In the genomic region with DNA sequence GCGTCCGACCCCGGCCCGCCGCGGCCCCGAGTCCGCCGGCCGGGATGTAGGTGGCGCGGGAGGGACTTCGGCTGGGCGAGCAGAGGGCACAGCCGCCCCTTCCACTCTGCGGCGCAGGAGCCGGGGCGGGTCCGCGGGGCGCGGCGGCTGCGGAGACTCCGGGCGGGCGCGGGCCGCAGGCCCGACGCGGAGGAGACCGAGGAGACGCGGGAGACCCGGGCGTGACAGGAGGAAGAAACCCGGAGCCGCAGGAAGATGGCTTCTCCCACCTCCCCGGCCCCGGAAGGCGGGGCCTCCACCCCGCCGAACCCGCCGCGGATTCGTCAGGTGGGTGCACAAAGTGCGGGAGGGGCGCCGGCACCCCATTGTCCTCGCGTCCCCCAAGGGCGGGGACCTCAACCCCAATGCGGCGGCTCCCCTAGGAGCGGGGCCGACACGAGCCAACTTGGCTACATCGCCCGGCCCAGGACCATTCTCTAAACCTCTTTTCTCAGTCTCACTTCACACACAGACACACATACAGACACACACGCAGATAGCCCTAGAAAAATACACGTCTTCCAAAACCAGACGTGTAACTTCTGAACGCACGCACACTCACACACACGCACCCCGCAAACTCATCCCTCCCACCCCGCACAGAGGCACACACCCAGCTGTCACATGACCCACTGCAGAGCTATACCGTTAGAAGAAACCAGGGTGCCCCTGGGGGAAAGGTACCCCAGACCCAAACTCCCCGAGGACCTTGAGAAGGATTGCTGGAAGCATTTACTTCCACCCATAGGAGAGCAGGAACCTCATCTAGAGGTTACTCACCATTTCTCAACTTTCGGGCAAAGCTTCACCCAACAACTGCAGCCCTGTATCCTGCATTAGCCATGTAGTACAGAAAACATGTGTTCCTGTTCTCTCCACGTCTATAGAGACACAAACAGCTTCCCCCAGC, we compare ENCODE assay signal across 8 cellular contexts.
A peak's percentile ranks its signal among the peaks of the same experiment; 100 is the strongest.
DNase-seq lines count a peak whose midpoint lies in the region; ATAC-seq and TF ChIP-seq lines count a peak whose summit lies in the region.
"Not testable (repeated sequence)": the region's sequence is repeated elsewhere in the genome, so short reads cannot be mapped to it uniquely, and the experiment has no call there.

No MANE protein-coding gene starts in this region.

- H3K4me3 Mint-ChIP-seq in activated naive CD8-positive, alpha-beta T cell treated with anti-CD3 and anti-CD28 coated beads, Interleukin-2, amount 10 ng/mL, durations not matched to agents 7 days and 5 days: peak overlapping the region; percentile 90
- H3K4me3 Mint-ChIP-seq in mesothelial cell of epicardium: peak overlapping the region; percentile 84

- peak; percentile 2 for DNase-seq in COR-L47 (lab: John Stamatoyannopoulos, UW)
- DNase-seq in SIG-M5 treated with dmso at 0.1 percent for 504 hours (lab: John Stamatoyannopoulos, UW; ENCODE audit: unreplicated experiment): peak; percentile 15
- DNase-seq in activated naive CD8-positive, alpha-beta T cell treated with anti-CD3 and anti-CD28 coated beads, Interleukin-2, amount 10 ng/mL, durations not matched to agents 7 days and 5 days: peak; percentile 47
- peak; percentile 12 for DNase-seq in fibroblast of the aortic adventitia (ENCODE audit: low read depth)
- not testable (repeated sequence) for DNase-seq in mesothelial cell of epicardium (ENCODE audit: low spot score in 2 of 2, unreplicated experiment in 2 of 2)
- peak; percentile 26 for DNase-seq in stimulated activated CD8-positive, alpha-beta memory T cell treated with anti-CD3 and anti-CD28 coated beads, Interleukin-4, amount 100 ng/mL, for 48 hours

- H3K4me1 Mint-ChIP-seq in activated naive CD8-positive, alpha-beta T cell treated with anti-CD3 and anti-CD28 coated beads, Interleukin-2, amount 10 ng/mL, durations not matched to agents 7 days and 5 days: peaks cover 20% of the 10 kb centered on the region
- peaks cover 18% of the 10 kb centered on the region for H3K4me1 Mint-ChIP-seq in mesothelial cell of epicardium

- peak; percentile 52 for ATAC-seq in GM21390 (IDR thresholded peaks at IDR 0.05; ENCODE audit: unreplicated experiment)
- peak; percentile 73 for ATAC-seq in activated naive CD8-positive, alpha-beta T cell treated with anti-CD3 and anti-CD28 coated beads, Interleukin-2, amount 10 ng/mL, durations not matched to agents 7 days and 5 days (ENCODE audit: low read depth)

- peaks cover 26% of the 10 kb centered on the region for H3K4me1 ChIP-seq in HUES6 (ENCODE audit: control insufficient read depth, insufficient read depth, low read length)

- not testable (repeated sequence) for TF ChIP-seq CTCF in fibroblast of the aortic adventitia (IDR thresholded peaks at IDR 0.05; ENCODE audit: insufficient read depth, low read length); mesothelial cell of epicardium (IDR thresholded peaks at IDR 0.05; ENCODE audit: unreplicated experiment)

- not testable (repeated sequence) for H3K9me3 Mint-ChIP-seq in activated naive CD8-positive, alpha-beta T cell treated with anti-CD3 and anti-CD28 coated beads, Interleukin-2, amount 10 ng/mL, durations not matched to agents 7 days and 5 days; mesothelial cell of epicardium

- H3K36me3 ChIP-seq in HUES6 (ENCODE audit: control insufficient read depth, insufficient read depth, low read length): not testable (repeated sequence)

- H3K9ac ChIP-seq in HUES6 (ENCODE audit: low read length): peak overlapping the region; percentile 96

- peak overlapping the region; percentile 89; the same call in 1 of the 2 replicates for H3K27ac ChIP-seq in HUES6 (ENCODE audit: low read depth, low read length)

- peak overlapping the region; percentile 52 for H3K27ac Mint-ChIP-seq in activated naive CD8-positive, alpha-beta T cell treated with anti-CD3 and anti-CD28 coated beads, Interleukin-2, amount 10 ng/mL, durations not matched to agents 7 days and 5 days
- not testable (repeated sequence) for H3K27ac Mint-ChIP-seq in mesothelial cell of epicardium

- H3K27me3 Mint-ChIP-seq in activated naive CD8-positive, alpha-beta T cell treated with anti-CD3 and anti-CD28 coated beads, Interleukin-2, amount 10 ng/mL, durations not matched to agents 7 days and 5 days: peaks cover 54% of the 10 kb centered on the region
- peaks cover 64% of the 10 kb centered on the region for H3K27me3 Mint-ChIP-seq in mesothelial cell of epicardium (ENCODE audit: low read depth)

- H3K36me3 Mint-ChIP-seq in activated naive CD8-positive, alpha-beta T cell treated with anti-CD3 and anti-CD28 coated beads, Interleukin-2, amount 10 ng/mL, durations not matched to agents 7 days and 5 days; mesothelial cell of epicardium: not testable (repeated sequence)

- POLR2A ChIA-PET in activated naive CD8-positive, alpha-beta T cell treated with anti-CD3 and anti-CD28 coated beads, Interleukin-2, amount 10 ng/mL, durations not matched to agents 7 days and 5 days (lab: Charles Lee): not testable (repeated sequence)

- H3K9me3 ChIP-seq in HUES6 (ENCODE audit: control insufficient read depth, insufficient read depth, low read depth, low read length): not testable (repeated sequence)

- not testable (repeated sequence) for H3K27me3 ChIP-seq in HUES6 (ENCODE audit: control insufficient read depth, insufficient read depth, low read length)

- H3K4me3 ChIP-seq in HUES6 (ENCODE audit: low read depth, low read length) (peak overlapping the region; percentile 74), fibroblast of the aortic adventitia (ENCODE audit: low read depth, low read length) (peak overlapping the region; percentile 60)
